Comparison of ENCODE assay signal across 1 cellular context in the genomic region with DNA sequence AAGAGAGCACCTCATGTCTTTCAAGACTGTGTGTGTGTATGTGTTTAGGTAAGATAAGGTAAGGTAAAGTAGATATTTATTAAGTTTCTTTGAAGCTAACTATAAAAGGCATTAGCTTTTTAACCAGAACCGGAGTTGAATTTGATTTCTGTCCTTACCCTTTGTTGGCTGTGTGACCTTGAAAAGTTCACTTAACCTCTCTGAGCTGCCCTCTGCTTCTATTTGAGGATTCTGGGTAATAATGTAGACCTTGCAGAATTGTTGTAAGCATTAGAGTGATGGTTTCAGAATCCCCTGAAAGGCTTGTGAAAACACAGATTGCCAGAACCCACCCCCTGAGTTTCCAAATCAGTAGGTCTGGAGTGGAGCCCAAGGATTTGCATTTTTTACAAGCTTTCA.
TF ChIP-seq lines count a peak whose summit lies in the region.

No MANE protein-coding gene starts in this region.

TF ChIP-seq in GM23338, 12 proteins besides CTCF, POLR2A, EP300 and RAD21 (continued from another document):
- TF ChIP-seq, protein P1, sequence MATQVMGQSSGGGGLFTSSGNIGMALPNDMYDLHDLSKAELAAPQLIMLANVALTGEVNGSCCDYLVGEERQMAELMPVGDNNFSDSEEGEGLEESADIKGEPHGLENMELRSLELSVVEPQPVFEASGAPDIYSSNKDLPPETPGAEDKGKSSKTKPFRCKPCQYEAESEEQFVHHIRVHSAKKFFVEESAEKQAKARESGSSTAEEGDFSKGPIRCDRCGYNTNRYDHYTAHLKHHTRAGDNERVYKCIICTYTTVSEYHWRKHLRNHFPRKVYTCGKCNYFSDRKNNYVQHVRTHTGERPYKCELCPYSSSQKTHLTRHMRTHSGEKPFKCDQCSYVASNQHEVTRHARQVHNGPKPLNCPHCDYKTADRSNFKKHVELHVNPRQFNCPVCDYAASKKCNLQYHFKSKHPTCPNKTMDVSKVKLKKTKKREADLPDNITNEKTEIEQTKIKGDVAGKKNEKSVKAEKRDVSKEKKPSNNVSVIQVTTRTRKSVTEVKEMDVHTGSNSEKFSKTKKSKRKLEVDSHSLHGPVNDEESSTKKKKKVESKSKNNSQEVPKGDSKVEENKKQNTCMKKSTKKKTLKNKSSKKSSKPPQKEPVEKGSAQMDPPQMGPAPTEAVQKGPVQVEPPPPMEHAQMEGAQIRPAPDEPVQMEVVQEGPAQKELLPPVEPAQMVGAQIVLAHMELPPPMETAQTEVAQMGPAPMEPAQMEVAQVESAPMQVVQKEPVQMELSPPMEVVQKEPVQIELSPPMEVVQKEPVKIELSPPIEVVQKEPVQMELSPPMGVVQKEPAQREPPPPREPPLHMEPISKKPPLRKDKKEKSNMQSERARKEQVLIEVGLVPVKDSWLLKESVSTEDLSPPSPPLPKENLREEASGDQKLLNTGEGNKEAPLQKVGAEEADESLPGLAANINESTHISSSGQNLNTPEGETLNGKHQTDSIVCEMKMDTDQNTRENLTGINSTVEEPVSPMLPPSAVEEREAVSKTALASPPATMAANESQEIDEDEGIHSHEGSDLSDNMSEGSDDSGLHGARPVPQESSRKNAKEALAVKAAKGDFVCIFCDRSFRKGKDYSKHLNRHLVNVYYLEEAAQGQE (IDR thresholded peaks at IDR 0.05; ENCODE audit: unreplicated experiment): no peak
- TF ChIP-seq EZH2phosphoT487 (IDR thresholded peaks at IDR 0.05; ENCODE audit: unreplicated experiment) (no peak), EZH2 (IDR thresholded peaks at IDR 0.05; ENCODE audit: low read depth, unreplicated experiment) (no peak), STAT1 (IDR thresholded peaks at IDR 0.05; ENCODE audit: unreplicated experiment) (no peak), NANOG (IDR thresholded peaks at IDR 0.05; ENCODE audit: borderline replicate concordance) (no peak), ZNF114 (CRISPR knock-in tag; IDR thresholded peaks at IDR 0.05) (no peak), CREB1 (CRISPR knock-in tag; IDR thresholded peaks at IDR 0.05; ENCODE audit: low read depth) (no peak), POLR2AphosphoS5 (IDR thresholded peaks at IDR 0.05; ENCODE audit: low read depth) (no peak)
- TF ChIP-seq, protein P2, sequence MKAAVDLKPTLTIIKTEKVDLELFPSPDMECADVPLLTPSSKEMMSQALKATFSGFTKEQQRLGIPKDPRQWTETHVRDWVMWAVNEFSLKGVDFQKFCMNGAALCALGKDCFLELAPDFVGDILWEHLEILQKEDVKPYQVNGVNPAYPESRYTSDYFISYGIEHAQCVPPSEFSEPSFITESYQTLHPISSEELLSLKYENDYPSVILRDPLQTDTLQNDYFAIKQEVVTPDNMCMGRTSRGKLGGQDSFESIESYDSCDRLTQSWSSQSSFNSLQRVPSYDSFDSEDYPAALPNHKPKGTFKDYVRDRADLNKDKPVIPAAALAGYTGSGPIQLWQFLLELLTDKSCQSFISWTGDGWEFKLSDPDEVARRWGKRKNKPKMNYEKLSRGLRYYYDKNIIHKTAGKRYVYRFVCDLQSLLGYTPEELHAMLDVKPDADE (IDR thresholded peaks at IDR 0.05): no peak
- TF ChIP-seq, protein P3, sequence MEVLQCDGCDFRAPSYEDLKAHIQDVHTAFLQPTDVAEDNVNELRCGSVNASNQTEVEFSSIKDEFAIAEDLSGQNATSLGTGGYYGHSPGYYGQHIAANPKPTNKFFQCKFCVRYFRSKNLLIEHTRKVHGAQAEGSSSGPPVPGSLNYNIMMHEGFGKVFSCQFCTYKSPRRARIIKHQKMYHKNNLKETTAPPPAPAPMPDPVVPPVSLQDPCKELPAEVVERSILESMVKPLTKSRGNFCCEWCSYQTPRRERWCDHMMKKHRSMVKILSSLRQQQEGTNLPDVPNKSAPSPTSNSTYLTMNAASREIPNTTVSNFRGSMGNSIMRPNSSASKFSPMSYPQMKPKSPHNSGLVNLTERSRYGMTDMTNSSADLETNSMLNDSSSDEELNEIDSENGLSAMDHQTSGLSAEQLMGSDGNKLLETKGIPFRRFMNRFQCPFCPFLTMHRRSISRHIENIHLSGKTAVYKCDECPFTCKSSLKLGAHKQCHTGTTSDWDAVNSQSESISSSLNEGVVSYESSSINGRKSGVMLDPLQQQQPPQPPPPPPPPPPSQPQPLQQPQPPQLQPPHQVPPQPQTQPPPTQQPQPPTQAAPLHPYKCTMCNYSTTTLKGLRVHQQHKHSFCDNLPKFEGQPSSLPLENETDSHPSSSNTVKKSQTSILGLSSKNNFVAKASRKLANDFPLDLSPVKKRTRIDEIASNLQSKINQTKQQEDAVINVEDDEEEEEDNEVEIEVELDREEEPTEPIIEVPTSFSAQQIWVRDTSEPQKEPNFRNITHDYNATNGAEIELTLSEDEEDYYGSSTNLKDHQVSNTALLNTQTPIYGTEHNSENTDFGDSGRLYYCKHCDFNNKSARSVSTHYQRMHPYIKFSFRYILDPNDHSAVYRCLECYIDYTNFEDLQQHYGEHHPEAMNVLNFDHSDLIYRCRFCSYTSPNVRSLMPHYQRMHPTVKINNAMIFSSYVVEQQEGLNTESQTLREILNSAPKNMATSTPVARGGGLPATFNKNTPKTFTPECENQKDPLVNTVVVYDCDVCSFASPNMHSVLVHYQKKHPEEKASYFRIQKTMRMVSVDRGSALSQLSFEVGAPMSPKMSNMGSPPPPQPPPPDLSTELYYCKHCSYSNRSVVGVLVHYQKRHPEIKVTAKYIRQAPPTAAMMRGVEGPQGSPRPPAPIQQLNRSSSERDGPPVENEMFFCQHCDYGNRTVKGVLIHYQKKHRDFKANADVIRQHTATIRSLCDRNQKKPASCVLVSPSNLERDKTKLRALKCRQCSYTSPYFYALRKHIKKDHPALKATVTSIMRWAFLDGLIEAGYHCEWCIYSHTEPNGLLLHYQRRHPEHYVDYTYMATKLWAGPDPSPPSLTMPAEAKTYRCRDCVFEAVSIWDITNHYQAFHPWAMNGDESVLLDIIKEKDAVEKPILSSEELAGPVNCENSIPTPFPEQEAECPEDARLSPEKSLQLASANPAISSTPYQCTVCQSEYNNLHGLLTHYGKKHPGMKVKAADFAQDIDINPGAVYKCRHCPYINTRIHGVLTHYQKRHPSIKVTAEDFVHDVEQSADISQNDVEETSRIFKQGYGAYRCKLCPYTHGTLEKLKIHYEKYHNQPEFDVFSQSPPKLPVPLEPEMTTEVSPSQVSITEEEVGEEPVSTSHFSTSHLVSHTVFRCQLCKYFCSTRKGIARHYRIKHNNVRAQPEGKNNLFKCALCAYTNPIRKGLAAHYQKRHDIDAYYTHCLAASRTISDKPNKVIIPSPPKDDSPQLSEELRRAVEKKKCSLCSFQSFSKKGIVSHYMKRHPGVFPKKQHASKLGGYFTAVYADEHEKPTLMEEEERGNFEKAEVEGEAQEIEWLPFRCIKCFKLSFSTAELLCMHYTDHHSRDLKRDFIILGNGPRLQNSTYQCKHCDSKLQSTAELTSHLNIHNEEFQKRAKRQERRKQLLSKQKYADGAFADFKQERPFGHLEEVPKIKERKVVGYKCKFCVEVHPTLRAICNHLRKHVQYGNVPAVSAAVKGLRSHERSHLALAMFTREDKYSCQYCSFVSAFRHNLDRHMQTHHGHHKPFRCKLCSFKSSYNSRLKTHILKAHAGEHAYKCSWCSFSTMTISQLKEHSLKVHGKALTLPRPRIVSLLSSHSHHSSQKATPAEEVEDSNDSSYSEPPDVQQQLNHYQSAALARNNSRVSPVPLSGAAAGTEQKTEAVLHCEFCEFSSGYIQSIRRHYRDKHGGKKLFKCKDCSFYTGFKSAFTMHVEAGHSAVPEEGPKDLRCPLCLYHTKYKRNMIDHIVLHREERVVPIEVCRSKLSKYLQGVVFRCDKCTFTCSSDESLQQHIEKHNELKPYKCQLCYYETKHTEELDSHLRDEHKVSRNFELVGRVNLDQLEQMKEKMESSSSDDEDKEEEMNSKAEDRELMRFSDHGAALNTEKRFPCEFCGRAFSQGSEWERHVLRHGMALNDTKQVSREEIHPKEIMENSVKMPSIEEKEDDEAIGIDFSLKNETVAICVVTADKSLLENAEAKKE (CRISPR knock-in tag; IDR thresholded peaks at IDR 0.05): no peak
